Comparison of ENCODE assay signal across 11 cellular contexts in the genomic region with DNA sequence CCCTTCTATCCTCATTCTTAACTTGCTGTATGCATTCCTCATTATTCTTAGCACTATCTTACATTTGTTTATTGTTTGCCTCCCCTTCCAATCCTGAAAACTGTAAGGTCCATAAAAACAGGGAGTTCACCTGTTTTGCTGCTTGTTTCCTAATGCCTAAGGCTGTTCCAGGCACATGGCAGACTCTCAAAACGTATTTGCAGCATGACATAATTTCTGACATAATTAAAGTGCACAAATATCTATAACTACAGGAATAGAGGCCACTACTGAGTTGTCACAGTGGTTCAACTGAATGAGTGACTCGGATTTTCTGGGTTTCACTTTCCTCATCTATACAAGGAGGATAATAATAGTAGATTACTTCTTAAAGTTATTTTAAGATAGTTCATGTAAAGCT.
DNase-seq lines count a peak whose midpoint lies in the region; ATAC-seq and TF ChIP-seq lines count a peak whose summit lies in the region.
"Had no signal": no experiment of that assay in that cellular context is flagged by ENCODE, and none has a peak within 500 bp of the region (broad histone marks: within the 10 kb centered on the region; RNA-seq: fewer than 3 reads in every experiment).

No MANE protein-coding gene starts in this region.

- H3K9me3 Mint-ChIP-seq in MCF 10A (ENCODE audit: unreplicated experiment), result no peaks in the 10 kb centered on the region
- no peaks in the 10 kb centered on the region for H3K9me3 Mint-ChIP-seq in central memory CD8-positive, alpha-beta T cell
- no peaks in the 10 kb centered on the region for H3K9me3 Mint-ChIP-seq in type B pancreatic cell

- H3K4me3 ChIP-seq in breast epithelium (no peak overlapping the region), OCI-LY7 (ENCODE audit: low read depth, low read length, poor library complexity, severe bottlenecking) (peak overlapping the region; percentile 74), Peyer's patch (no peak overlapping the region)
- H3K4me3 ChIP-seq: esophagus muscularis mucosa had no signal

- TF ChIP-seq CTCF in MCF 10A (IDR thresholded peaks at IDR 0.05; ENCODE audit: unreplicated experiment) (no peak), breast epithelium (IDR thresholded peaks at IDR 0.05) (no peak), OCI-LY7 (conservative IDR thresholded peaks at IDR 0.05; ENCODE audit: low read length) (no peak), type B pancreatic cell (conservative IDR thresholded peaks at IDR 0.05) (no peak), Peyer's patch (IDR thresholded peaks at IDR 0.05) (no peak)

- H3K27me3 Mint-ChIP-seq in MCF 10A (ENCODE audit: insufficient read depth, unreplicated experiment) (no peaks in the 10 kb centered on the region), type B pancreatic cell (no peaks in the 10 kb centered on the region)
- H3K27me3 Mint-ChIP-seq in central memory CD8-positive, alpha-beta T cell, result no peaks in the 10 kb centered on the region

- peaks cover 30% of the 10 kb centered on the region for H3K4me1 Mint-ChIP-seq in MCF 10A (ENCODE audit: insufficient read depth, unreplicated experiment)
- H3K4me1 Mint-ChIP-seq in central memory CD8-positive, alpha-beta T cell, result peaks cover 40% of the 10 kb centered on the region
- H3K4me1 Mint-ChIP-seq in type B pancreatic cell (ENCODE audit: unreplicated experiment), result peaks cover 16% of the 10 kb centered on the region

- TF ChIP-seq POLR2A in breast epithelium (IDR thresholded peaks at IDR 0.05), result no peak
- no peak for TF ChIP-seq POLR2A in Peyer's patch (IDR thresholded peaks at IDR 0.05)

- no peaks in the 10 kb centered on the region for H3K9me2 ChIP-seq in OCI-LY7 (ENCODE audit: insufficient read depth, low read length)

- H3K27me3 ChIP-seq in breast epithelium (no peaks in the 10 kb centered on the region), Peyer's patch (no peaks in the 10 kb centered on the region)
- H3K27me3 ChIP-seq: esophagus muscularis mucosa had no signal

- H3K4me2 ChIP-seq in OCI-LY7 (ENCODE audit: low read length), result peak overlapping the region; percentile 93

- BruUV-seq in MCF 10A (replicated peaks; lab: Mats Ljungman, UMichigan) (no TSS peak), OCI-LY7 (replicated peaks; lab: Mats Ljungman, UMichigan) (no TSS peak)

- CTCF ChIA-PET in MCF 10A (lab: Yijun Ruan, JAX) (interaction anchor here (0.6 kb wide), 1 partner anchor 66 kb away, joined by 3 read pairs; no protein-coding TSS in a partner anchor), OCI-LY7 (lab: Charles Lee; ENCODE audit: unreplicated experiment) (interaction anchor here (1.1 kb wide), 1 partner anchor 8 kb away, joined by 3 read pairs; no protein-coding TSS in a partner anchor)

- POLR2A ChIA-PET in MCF 10A (lab: Yijun Ruan, JAX) (interaction anchor here (0.7 to 10.4 kb wide), 11 partner anchors 11 to 1668 kb away, joined by 3 to 487 read pairs (median 5); a partner anchor contains a TSS), OCI-LY7 (lab: Charles Lee) (interaction anchor here (0.6 to 4.7 kb wide), 12 partner anchors 12 to 116 kb away, joined by 3 to 99 read pairs (median 5); a partner anchor contains a TSS)

- H4K20me1 ChIP-seq in OCI-LY7 (ENCODE audit: insufficient read depth, low read length), result no peaks in the 10 kb centered on the region

- peak overlapping the region; percentile 24; the same call in 1 of the 2 replicates for H2AFZ ChIP-seq in OCI-LY7 (ENCODE audit: low read length)

- H3K27ac ChIP-seq in breast epithelium (peak overlapping the region in 1 of 2 donors; percentile 99), OCI-LY7 (ENCODE audit: low read depth, low read length, poor library complexity, severe bottlenecking) (peak overlapping the region; percentile 94), Peyer's patch (peak overlapping the region in 1 of 4 donors; percentile 14)
- H3K27ac ChIP-seq: C4-2B had no signal

- DNase-seq in MCF 10A (ENCODE audit: unreplicated experiment) (no peak), breast epithelium (ENCODE audit: low spot score in 2 of 2) (no peak), OCI-LY7 (ENCODE audit: low spot score) (no peak), type B pancreatic cell (ENCODE audit: extremely low spot score, unreplicated experiment) (no peak), A172 (ENCODE audit: low spot score) (no peak), Peyer's patch (no peak)
- no peak for DNase-seq in central memory CD8-positive, alpha-beta T cell (ENCODE audit: low spot score in 2 of 2)
- DNase-seq: NCI-H2081 treated with DMSO at 0.1 percent for 48 hours had no signal

- H3K9me3 ChIP-seq in breast epithelium, result no peaks in the 10 kb centered on the region
- no peaks in the 10 kb centered on the region for H3K9me3 ChIP-seq in OCI-LY7 (ENCODE audit: low read length)
- no peaks in the 10 kb centered on the region for H3K9me3 ChIP-seq in Peyer's patch
- H3K9me3 ChIP-seq: esophagus muscularis mucosa had no signal

- H3K4me1 ChIP-seq in breast epithelium (no peaks in the 10 kb centered on the region), OCI-LY7 (ENCODE audit: insufficient read depth, low read length, poor library complexity, severe bottlenecking) (peaks cover 52% of the 10 kb centered on the region), Peyer's patch (peaks cover 0 to 6% (median 1%) of the 10 kb centered on the region in 4 donors)

- no peak for ATAC-seq in central memory CD8-positive, alpha-beta T cell (replicated peaks; ENCODE audit: extremely low read depth, poor library complexity, severe bottlenecking)
- no peak for ATAC-seq in GM21528 (IDR thresholded peaks at IDR 0.05; ENCODE audit: low FRiP score, unreplicated experiment)

- no peak overlapping the region for H3K4me3 Mint-ChIP-seq in MCF 10A (ENCODE audit: unreplicated experiment)
- H3K4me3 Mint-ChIP-seq in central memory CD8-positive, alpha-beta T cell, result peak overlapping the region; percentile 73
- H3K4me3 Mint-ChIP-seq in type B pancreatic cell, result no peak overlapping the region

- peak overlapping the region; percentile 32 for H3K27ac Mint-ChIP-seq in MCF 10A (ENCODE audit: low read depth, unreplicated experiment)
- H3K27ac Mint-ChIP-seq in central memory CD8-positive, alpha-beta T cell (ENCODE audit: low read depth), result peak overlapping the region; percentile 92
- H3K27ac Mint-ChIP-seq in type B pancreatic cell, result peak overlapping the region; percentile 5

- H3K36me3 Mint-ChIP-seq in MCF 10A (ENCODE audit: insufficient read depth, unreplicated experiment), result peaks cover 25% of the 10 kb centered on the region
- peaks cover 22% of the 10 kb centered on the region for H3K36me3 Mint-ChIP-seq in central memory CD8-positive, alpha-beta T cell (ENCODE audit: insufficient read depth)
- peaks cover 3% of the 10 kb centered on the region for H3K36me3 Mint-ChIP-seq in type B pancreatic cell

- H3K36me3 ChIP-seq in breast epithelium (no peaks in the 10 kb centered on the region), OCI-LY7 (ENCODE audit: insufficient read depth, low read length) (no peaks in the 10 kb centered on the region), Peyer's patch (no peaks in the 10 kb centered on the region)
- H3K36me3 ChIP-seq: esophagus muscularis mucosa had no signal

- H3K79me2 ChIP-seq in OCI-LY7 (ENCODE audit: insufficient read depth, low read depth, low read length), result peaks cover 53% of the 10 kb centered on the region; the same call in 1 of the 2 replicates

- intact Hi-C loops in MCF 10A (cut with micrococcal nuclease), result loop anchor here (10.0 kb wide), 1 partner anchor 365 kb away; the partner anchor contains the start of gene HMGN4
- intact Hi-C loops in breast epithelium (cut with DNase I; ENCODE audit: low total_unique reads), result no loop called here
- intact Hi-C loops in OCI-LY7 (cut with micrococcal nuclease; ENCODE audit: unreplicated experiment), result loop anchor here (1.0 kb wide), 1 partner anchor 11 kb away; no protein-coding TSS in a partner anchor

Comparison
In these comparisons a context has a peak if more than half of its experiments do, and no peak if none do; other contexts are left out.
1. H3K27ac Mint-ChIP-seq: peak in every context shown above with its lines; median percentile 92 in central memory CD8-positive, alpha-beta T cell; 32 in MCF 10A; 5 in type B pancreatic cell.